Comparison of ENCODE assay signal across 20 cellular contexts in the genomic region with DNA sequence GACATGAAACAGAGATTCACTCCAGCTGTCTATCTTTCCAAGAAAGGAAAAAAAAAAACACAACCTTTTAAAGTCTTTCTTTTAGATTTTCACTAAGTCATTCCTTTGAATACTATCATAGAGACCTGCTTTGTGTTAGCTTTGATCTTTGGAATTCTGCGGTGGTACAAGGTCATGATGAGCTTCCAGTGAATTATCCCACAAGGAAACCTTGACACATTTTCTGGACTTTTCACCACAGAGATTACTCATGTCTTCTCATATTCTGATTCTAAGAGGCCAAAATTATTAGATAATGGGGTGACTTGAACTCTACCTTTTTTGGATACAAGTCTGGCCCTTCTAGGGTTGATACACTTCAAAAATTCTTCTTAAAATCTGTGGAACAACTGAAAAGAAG.
"Had no signal": no experiment of that assay in that cellular context is flagged by ENCODE, and none has a peak within 500 bp of the region (broad histone marks: within the 10 kb centered on the region; RNA-seq: fewer than 3 reads in every experiment).

No MANE protein-coding gene starts in this region.

- H3K36me3 ChIP-seq: SJSA1 had no signal

- DNase-seq: KBM-7, MV-4-11, NCI-H1048, NCI-H1105, NCI-H1417, NCI-H1436 treated with DMSO at 0.1 percent for 48 hours, NCI-H1694, NCI-H187 treated with DMSO at 0.1 percent for 48 hours, NCI-H2029 treated with DMSO at 0.1 percent for 48 hours, NCI-H2171 treated with DMSO at 0.1 percent for 48 hours, NCI-H524, NCI-H526 treated with DMSO at 0.1 percent for 48 hours, NCI-H748 treated with DMSO at 0.1 percent for 48 hours, Right ventricle myocardium superior, RPMI8226, SIG-M5 had no signal

- H3K4me1 ChIP-seq: SJSA1 had no signal

- H3K4me3 ChIP-seq: SJSA1, SK-N-MC had no signal

- H3K27ac ChIP-seq: SJSA1, SK-N-MC had no signal

- FAIRE-seq: HTR-8/SVneo, RCC 7860 had no signal

- H3K27me3 ChIP-seq: SJSA1 had no signal

- H3K9me3 ChIP-seq: SJSA1 had no signal
